ENCODE assay signal across 12 cellular contexts in genomic region chr13:35474551-35474950, GRCh38. TPM values are rescaled to one million over a fixed set of nuclear protein-coding genes. Genes with fewer than 3 reads are reported as not detected.
DNase-seq lines count a peak whose midpoint lies in the region; TF ChIP-seq lines count a peak whose summit lies in the region.
"Had no signal": no experiment of that assay in that cellular context is flagged by ENCODE, and none has a peak within 500 bp of the region (broad histone marks: within the 10 kb centered on the region; RNA-seq: fewer than 3 reads in every experiment).

No MANE protein-coding gene starts in this region.

- peak overlapping the region; percentile 82 for H3K4me3 Mint-ChIP-seq in nephron progenitor cell

- H3K27ac ChIP-seq in HEK293 (ENCODE audit: extremely low read depth, low read depth, low read length): no peak overlapping the region
- H3K27ac ChIP-seq: upper lobe of right lung had no signal

- no peak for TF ChIP-seq CTCF in HEK293 (tag by site-specific recombination; IDR thresholded peaks at IDR 0.05)
- no peak for TF ChIP-seq CTCF in cardiac fibroblast (IDR thresholded peaks at IDR 0.05; ENCODE audit: low read depth, low read length)
- TF ChIP-seq CTCF in nephron progenitor cell (IDR thresholded peaks at IDR 0.05): no peak

- no peaks in the 10 kb centered on the region for H3K36me3 Mint-ChIP-seq in nephron progenitor cell (ENCODE audit: low read depth)

- no peaks in the 10 kb centered on the region for H3K4me1 ChIP-seq in HEK293 (ENCODE audit: control insufficient read depth, insufficient read depth, low read length)

- peaks cover 60% of the 10 kb centered on the region for H3K4me1 Mint-ChIP-seq in nephron progenitor cell

- POLR2A ChIA-PET in HEK293 (lab: Yijun Ruan, JAX): no interaction called here

- no peak overlapping the region for H3K27ac Mint-ChIP-seq in nephron progenitor cell

- H3K4me3 ChIP-seq in HEK293 (ENCODE audit: low read depth, low read length) (peak overlapping the region; percentile 68), cardiac fibroblast (replicated peaks in 1 of 2; ENCODE audit: low read depth in 2 of 2, low read length in 2 of 2) (peak overlapping the region; percentile 46 to 58)

- H3K9me3 Mint-ChIP-seq in nephron progenitor cell: no peaks in the 10 kb centered on the region

- H3K9me3 ChIP-seq in HEK293 (ENCODE audit: control insufficient read depth, insufficient read depth, low read depth, low read length): no peaks in the 10 kb centered on the region
- H3K9me3 ChIP-seq: upper lobe of right lung had no signal

- CTCF ChIA-PET in HEK293 (lab: Yijun Ruan, JAX): no interaction called here

- in situ Hi-C loops in ACHN (cut with HindIII; ENCODE audit: low pct_ligation_motif_present, low pct_unique_long_range_greater_than_20kb, low sequenced_read_pairs): no loop called here

- no peaks in the 10 kb centered on the region for H3K36me3 ChIP-seq in HEK293 (ENCODE audit: control insufficient read depth in 2 of 2, insufficient read depth in 1 of 2, low read length in 2 of 2)
- H3K36me3 ChIP-seq: upper lobe of right lung had no signal

- peaks cover 99% of the 10 kb centered on the region for H3K27me3 Mint-ChIP-seq in nephron progenitor cell (ENCODE audit: low read depth, poor library complexity)

- peak; percentile 25 for DNase-seq in ACHN
- DNase-seq in cardiac fibroblast (ENCODE audit: low read depth in 2 of 2): peak in 1 of 2 donors; percentile 15
- peak; percentile 2 for DNase-seq in nephron progenitor cell
- DNase-seq in stimulated activated CD4-positive, alpha-beta T cell treated with anti-CD3 and anti-CD28 coated beads, Interleukin-1b, Interleukin-23, amount 100 ng/mL, for 48 hours: no peak
- no peak for DNase-seq in occipital lobe (lab: John Stamatoyannopoulos, UW)
- DNase-seq in NCI-H1417 (lab: John Stamatoyannopoulos, UW): no peak
- DNase-seq in RKO (ENCODE audit: low spot score): no peak
- DNase-seq: activated naive CD4-positive, alpha-beta T cell treated with anti-CD3 and anti-CD28 coated beads, Interleukin-2, amount 50 U/mL, for 16 hours; DMS 273 treated with DMSO at 0.1 percent for 48 hours; T-helper 1 cell; upper lobe of right lung had no signal

TF ChIP-seq in HEK293, 187 proteins besides CTCF, POLR2A, EP300 and RAD21:
- TF ChIP-seq BCL11B (tag by site-specific recombination; IDR thresholded peaks at IDR 0.05; ENCODE audit: low read depth) (no peak), ZNF600 (tag by site-specific recombination; IDR thresholded peaks at IDR 0.05) (peak; percentile 46; the same call in 1 of the 2 replicates), ZNF660 (tag by site-specific recombination; IDR thresholded peaks at IDR 0.05) (peak; percentile 9; the same call in 1 of the 2 replicates), IKZF3 (tag by site-specific recombination; IDR thresholded peaks at IDR 0.05) (no peak)

RNA-seq across cellular contexts. Expression of gene MAB21L1, which starts 1.9 kb away (rescaled TPM):
- 0.94 TPM for total RNA-seq in occipital lobe

Comparison
In these comparisons a context has a peak if more than half of its experiments do, and no peak if none do; other contexts are left out.
1. DNase-seq: peak in ACHN (single experiment) and nephron progenitor cell (single experiment); none in stimulated activated CD4-positive, alpha-beta T cell treated with anti-CD3 and anti-CD28 coated beads, Interleukin-1b, Interleukin-23, amount 100 ng/mL, for 48 hours (single experiment), occipital lobe (single experiment), NCI-H1417 (0 of 3) and RKO (single experiment).